25 cellular contexts compared by ENCODE assay signal in genomic region chr18:58443671-58444070, GRCh38.
"Had no signal": no experiment of that assay in that cellular context is flagged by ENCODE, and none has a peak within 500 bp of the region (broad histone marks: within the 10 kb centered on the region; RNA-seq: fewer than 3 reads in every experiment).

No MANE protein-coding gene starts in this region.

- H3K4me3 ChIP-seq: esophagus muscularis mucosa, heart right ventricle, left ventricle myocardium inferior, thoracic aorta had no signal

- H3K27me3 Mint-ChIP-seq: activated T-helper 17 cell treated with anti-CD3 and anti-CD28 coated beads, Interleukin-2, amount 50 U/mL, for 72 hours; stimulated activated naive CD8-positive, alpha-beta T cell treated with anti-CD3 and anti-CD28 coated beads, Interleukin-15, Interleukin-2, amounts not matched to agents 100 ng/mL and 50 ng/mL, for 24 hours had no signal

- DNase-seq: activated CD4-positive, alpha-beta memory T cell treated with anti-CD3 and anti-CD28 coated beads for 36 hours; activated CD4-positive, alpha-beta T cell treated with anti-CD3 and anti-CD28 coated beads, Interleukin-2, amount 10 ng/mL, durations not matched to agents 24 days and 14 days; activated CD4-positive, CD25-positive, alpha-beta regulatory T cell treated with anti-CD3 and anti-CD28 coated beads, Interleukin-2, amount 50 U/mL, for 72 hours; activated CD8-positive, alpha-beta memory T cell treated with anti-CD3 and anti-CD28 coated beads, Interleukin-2, amount 50 U/mL, for 4 hours; activated T-cell treated with anti-CD3 and anti-CD28 coated beads, Interleukin-2, amount 50 U/mL, for 24 hours; dermis blood vessel endothelial cell; effector CD4-positive, alpha-beta T cell; foreskin keratinocyte; heart right ventricle; kidney glomerular epithelial cell; left ventricle myocardium inferior; right cardiac atrium; stimulated activated CD4-positive, alpha-beta T cell treated with anti-CD3 and anti-CD28 coated beads, Interleukin-4, amount 100 ng/mL, for 1 hour; T-helper 9 cell; trophoblast cell had no signal

- FAIRE-seq: colon, TTC549, urothelium cell line had no signal

- H3K4me3 Mint-ChIP-seq: activated CD4-positive, alpha-beta memory T cell treated with anti-CD3 and anti-CD28 coated beads for 36 hours; activated CD4-positive, alpha-beta T cell treated with anti-CD3 and anti-CD28 coated beads, Interleukin-2, amount 10 ng/mL, durations not matched to agents 24 days and 14 days; activated T-cell treated with anti-CD3 and anti-CD28 coated beads, Interleukin-2, amount 50 U/mL, for 24 hours; activated T-helper 17 cell treated with anti-CD3 and anti-CD28 coated beads, Interleukin-2, amount 50 U/mL, for 72 hours; stimulated activated naive CD8-positive, alpha-beta T cell treated with anti-CD3 and anti-CD28 coated beads, Interleukin-15, Interleukin-2, amounts not matched to agents 100 ng/mL and 50 ng/mL, for 24 hours; T-helper 1 cell treated with Interleukin-12 subunit alpha and Interleukin-12 subunit beta and Interleukin-4 antibody, amounts not matched to agents 30 μg/mL and 1 μg/mL, for 36 hours had no signal

- H3K9me3 ChIP-seq: esophagus muscularis mucosa, heart right ventricle, left ventricle myocardium inferior, thoracic aorta had no signal

- H3K36me3 ChIP-seq: esophagus muscularis mucosa, heart right ventricle, left ventricle myocardium inferior, thoracic aorta had no signal

- H3K4me1 ChIP-seq: foreskin keratinocyte, left ventricle myocardium inferior had no signal

- H3K27me3 ChIP-seq: esophagus muscularis mucosa, foreskin keratinocyte, heart right ventricle had no signal

- H3K27ac ChIP-seq: esophagus muscularis mucosa, foreskin keratinocyte, heart right ventricle, left ventricle myocardium inferior, thoracic aorta, VCaP had no signal

- H3K27ac Mint-ChIP-seq: activated CD4-positive, alpha-beta memory T cell treated with anti-CD3 and anti-CD28 coated beads for 36 hours; activated CD4-positive, alpha-beta T cell treated with anti-CD3 and anti-CD28 coated beads, Interleukin-2, amount 10 ng/mL, durations not matched to agents 24 days and 14 days; activated naive CD4-positive, alpha-beta T cell treated with anti-CD3 and anti-CD28 coated beads, Interleukin-2, amount 50 U/mL, for 72 hours; activated T-cell treated with anti-CD3 and anti-CD28 coated beads, Interleukin-2, amount 50 U/mL, for 24 hours; activated T-helper 17 cell treated with anti-CD3 and anti-CD28 coated beads, Interleukin-2, amount 50 U/mL, for 72 hours; stimulated activated naive CD8-positive, alpha-beta T cell treated with anti-CD3 and anti-CD28 coated beads, Interleukin-15, Interleukin-2, amounts not matched to agents 100 ng/mL and 50 ng/mL, for 24 hours; T-helper 1 cell treated with Interleukin-12 subunit alpha and Interleukin-12 subunit beta and Interleukin-4 antibody, amounts not matched to agents 30 μg/mL and 1 μg/mL, for 36 hours had no signal

- H3K36me3 Mint-ChIP-seq: activated CD4-positive, alpha-beta memory T cell treated with anti-CD3 and anti-CD28 coated beads for 36 hours had no signal

- H3K9me3 Mint-ChIP-seq: activated CD4-positive, alpha-beta memory T cell treated with anti-CD3 and anti-CD28 coated beads for 36 hours; activated CD4-positive, alpha-beta T cell treated with anti-CD3 and anti-CD28 coated beads, Interleukin-2, amount 10 ng/mL, durations not matched to agents 24 days and 14 days; activated T-cell treated with anti-CD3 and anti-CD28 coated beads, Interleukin-2, amount 50 U/mL, for 24 hours; activated T-helper 17 cell treated with anti-CD3 and anti-CD28 coated beads, Interleukin-2, amount 50 U/mL, for 72 hours; stimulated activated naive CD8-positive, alpha-beta T cell treated with anti-CD3 and anti-CD28 coated beads, Interleukin-15, Interleukin-2, amounts not matched to agents 100 ng/mL and 50 ng/mL, for 24 hours; T-helper 1 cell treated with Interleukin-12 subunit alpha and Interleukin-12 subunit beta and Interleukin-4 antibody, amounts not matched to agents 30 μg/mL and 1 μg/mL, for 36 hours had no signal
